ENCODE assay signal across 1 cellular context in the genomic region with DNA sequence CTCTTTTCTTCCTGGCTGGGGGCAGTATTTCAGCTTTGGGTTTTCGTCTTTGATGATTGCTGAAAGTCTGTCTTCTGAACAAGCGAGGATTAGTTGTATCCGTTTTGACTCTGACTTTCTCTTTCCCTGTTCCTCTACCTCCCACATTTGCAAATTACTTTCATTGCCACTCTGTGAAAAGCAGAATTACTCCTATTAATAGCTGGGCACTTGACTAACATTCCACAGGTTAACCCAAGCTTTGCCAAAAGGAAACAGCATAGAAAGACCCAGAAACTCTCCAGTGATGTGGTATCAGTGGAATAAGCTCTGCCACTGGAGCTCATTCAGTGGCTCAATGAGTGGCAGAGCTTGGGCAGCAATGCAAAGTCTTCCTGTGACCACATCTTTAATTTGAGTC.
TF ChIP-seq lines count a peak whose summit lies in the region.

No MANE protein-coding gene starts in this region.

TF ChIP-seq in SK-N-SH treated with all-trans-retinoic acid at 6 μM for 48 hours, 23 proteins besides CTCF, POLR2A, EP300 and RAD21 (continued from another document):
- TF ChIP-seq, protein P1, sequence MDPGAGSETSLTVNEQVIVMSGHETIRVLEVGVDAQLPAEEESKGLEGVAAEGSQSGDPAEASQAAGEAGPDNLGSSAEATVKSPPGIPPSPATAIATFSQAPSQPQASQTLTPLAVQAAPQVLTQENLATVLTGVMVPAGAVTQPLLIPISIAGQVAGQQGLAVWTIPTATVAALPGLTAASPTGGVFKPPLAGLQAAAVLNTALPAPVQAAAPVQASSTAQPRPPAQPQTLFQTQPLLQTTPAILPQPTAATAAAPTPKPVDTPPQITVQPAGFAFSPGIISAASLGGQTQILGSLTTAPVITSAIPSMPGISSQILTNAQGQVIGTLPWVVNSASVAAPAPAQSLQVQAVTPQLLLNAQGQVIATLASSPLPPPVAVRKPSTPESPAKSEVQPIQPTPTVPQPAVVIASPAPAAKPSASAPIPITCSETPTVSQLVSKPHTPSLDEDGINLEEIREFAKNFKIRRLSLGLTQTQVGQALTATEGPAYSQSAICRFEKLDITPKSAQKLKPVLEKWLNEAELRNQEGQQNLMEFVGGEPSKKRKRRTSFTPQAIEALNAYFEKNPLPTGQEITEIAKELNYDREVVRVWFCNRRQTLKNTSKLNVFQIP (CRISPR knock-in tag; IDR thresholded peaks at IDR 0.05; ENCODE audit: borderline replicate concordance, low read depth), result no peak
- TF ChIP-seq ZC3H10 (CRISPR knock-in tag; IDR thresholded peaks at IDR 0.05), result no peak
- no peak for TF ChIP-seq TSHZ2 (CRISPR knock-in tag; IDR thresholded peaks at IDR 0.05)
- no peak for TF ChIP-seq PPARA (CRISPR knock-in tag; IDR thresholded peaks at IDR 0.05; ENCODE audit: borderline replicate concordance)
- no peak for TF ChIP-seq GLIS3 (CRISPR knock-in tag; IDR thresholded peaks at IDR 0.05)
- TF ChIP-seq BACH2 (CRISPR knock-in tag; IDR thresholded peaks at IDR 0.05; ENCODE audit: borderline replicate concordance), result no peak
- TF ChIP-seq, protein P2, sequence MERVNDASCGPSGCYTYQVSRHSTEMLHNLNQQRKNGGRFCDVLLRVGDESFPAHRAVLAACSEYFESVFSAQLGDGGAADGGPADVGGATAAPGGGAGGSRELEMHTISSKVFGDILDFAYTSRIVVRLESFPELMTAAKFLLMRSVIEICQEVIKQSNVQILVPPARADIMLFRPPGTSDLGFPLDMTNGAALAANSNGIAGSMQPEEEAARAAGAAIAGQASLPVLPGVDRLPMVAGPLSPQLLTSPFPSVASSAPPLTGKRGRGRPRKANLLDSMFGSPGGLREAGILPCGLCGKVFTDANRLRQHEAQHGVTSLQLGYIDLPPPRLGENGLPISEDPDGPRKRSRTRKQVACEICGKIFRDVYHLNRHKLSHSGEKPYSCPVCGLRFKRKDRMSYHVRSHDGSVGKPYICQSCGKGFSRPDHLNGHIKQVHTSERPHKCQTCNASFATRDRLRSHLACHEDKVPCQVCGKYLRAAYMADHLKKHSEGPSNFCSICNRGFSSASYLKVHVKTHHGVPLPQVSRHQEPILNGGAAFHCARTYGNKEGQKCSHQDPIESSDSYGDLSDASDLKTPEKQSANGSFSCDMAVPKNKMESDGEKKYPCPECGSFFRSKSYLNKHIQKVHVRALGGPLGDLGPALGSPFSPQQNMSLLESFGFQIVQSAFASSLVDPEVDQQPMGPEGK (CRISPR knock-in tag; IDR thresholded peaks at IDR 0.05; ENCODE audit: borderline replicate concordance), result no peak
- TF ChIP-seq OSR1 (CRISPR knock-in tag; IDR thresholded peaks at IDR 0.05), result no peak
- no peak for TF ChIP-seq ZNF565 (CRISPR knock-in tag; conservative IDR thresholded peaks at IDR 0.05; ENCODE audit: low read depth)
TF ChIP-seq in SK-N-SH treated with all-trans-retinoic acid at 6 μM for 48 hours: peak in this region for 0.
